ENCODE assay signal across 10 cellular contexts in the genomic region with DNA sequence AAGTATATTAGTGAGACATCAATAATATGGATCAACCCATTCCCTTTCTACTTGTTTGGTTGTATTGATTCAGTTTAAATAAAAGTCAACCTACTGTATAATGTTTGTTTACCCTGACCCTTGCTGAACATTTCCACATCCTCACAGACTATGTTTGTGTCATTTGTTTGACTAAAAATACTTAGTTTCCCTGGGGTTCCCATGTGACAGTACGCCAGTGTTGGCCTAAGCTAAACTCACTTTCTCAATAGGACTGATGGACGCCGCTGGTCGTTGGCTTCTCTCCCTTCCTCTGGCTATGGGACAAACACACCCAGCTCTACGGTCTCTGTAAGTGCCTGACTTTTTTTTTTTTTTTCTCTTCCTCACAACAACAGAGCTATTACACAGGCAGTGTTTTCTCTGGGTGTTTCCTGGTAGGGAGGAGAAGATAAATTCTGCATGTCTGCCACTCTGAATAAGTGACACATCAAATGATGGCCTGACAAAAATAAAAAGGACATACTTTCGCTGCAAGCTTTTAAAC.
DNase-seq lines count a peak whose midpoint lies in the region; ATAC-seq and TF ChIP-seq lines count a peak whose summit lies in the region.
"Had no signal": no experiment of that assay in that cellular context is flagged by ENCODE, and none has a peak within 500 bp of the region (broad histone marks: within the 10 kb centered on the region; RNA-seq: fewer than 3 reads in every experiment).

No MANE protein-coding gene starts in this region.

- peaks cover 22% of the 10 kb centered on the region for H3K36me3 Mint-ChIP-seq in activated CD4-positive, alpha-beta T cell treated with anti-CD3 and anti-CD28 coated beads for 36 hours (ENCODE audit: low read depth)

- CTCF ChIA-PET in activated CD4-positive, alpha-beta T cell treated with anti-CD3 and anti-CD28 coated beads for 36 hours (lab: Charles Lee) = interaction anchor here (1.8 kb wide), 1 partner anchor 45 kb away, joined by 4 read pairs; no protein-coding TSS in a partner anchor

- peaks cover 3% of the 10 kb centered on the region for H3K79me2 ChIP-seq in parathyroid adenoma

- intact Hi-C loops in heart left ventricle (cut with DNase I) = loop anchor here in 8 of 10 donors (2.0 to 10.0 kb wide), 5 partner anchors 78 to 93 kb away; no protein-coding TSS in a partner anchor
- intact Hi-C loops in activated CD4-positive, alpha-beta T cell treated with anti-CD3 and anti-CD28 coated beads for 36 hours (cut with DNase I, micrococcal nuclease) = no loop called here

- H3K4me3 Mint-ChIP-seq in activated CD4-positive, alpha-beta T cell treated with anti-CD3 and anti-CD28 coated beads for 36 hours = no peak overlapping the region

- ATAC-seq in heart left ventricle = peak; percentile 93 to 98 (median 96)
- no peak for ATAC-seq in activated CD4-positive, alpha-beta T cell treated with anti-CD3 and anti-CD28 coated beads for 36 hours

- peaks cover 19% of the 10 kb centered on the region for H3K4me1 Mint-ChIP-seq in activated CD4-positive, alpha-beta T cell treated with anti-CD3 and anti-CD28 coated beads for 36 hours

- WGBS in heart left ventricle, 4 donors = 0 to 12% (median 2%) methylated on average over 6 of the region's 6 CpGs

- peak overlapping the region; percentile 63 to 83 (median 76) for H3K27ac ChIP-seq in heart left ventricle
- peak overlapping the region; percentile 12 for H3K27ac ChIP-seq in parathyroid adenoma
- H3K27ac ChIP-seq: C4-2B had no signal

- no peak overlapping the region for H2AFZ ChIP-seq in parathyroid adenoma

- H3K4me1 ChIP-seq in heart left ventricle (peaks cover 2 to 63% (median 47%) of the 10 kb centered on the region in 12 donors), parathyroid adenoma (peaks cover 6% of the 10 kb centered on the region)

- no peak overlapping the region for H3K27ac Mint-ChIP-seq in activated CD4-positive, alpha-beta T cell treated with anti-CD3 and anti-CD28 coated beads for 36 hours

- H3K36me3 ChIP-seq in heart left ventricle (peaks cover 0 to 18% (median 9%) of the 10 kb centered on the region in 9 donors), parathyroid adenoma (ENCODE audit: control insufficient read depth, insufficient read depth, low read length) (no peaks in the 10 kb centered on the region)

- H3K9me3 Mint-ChIP-seq in activated CD4-positive, alpha-beta T cell treated with anti-CD3 and anti-CD28 coated beads for 36 hours (ENCODE audit: low read depth) = no peaks in the 10 kb centered on the region

- H3K9ac ChIP-seq in parathyroid adenoma = no peak overlapping the region

- TF ChIP-seq CTCF in heart left ventricle (IDR thresholded peaks at IDR 0.05) (no peak), parathyroid adenoma (IDR thresholded peaks at IDR 0.05) (no peak)

- no peak for TF ChIP-seq POLR2A in heart left ventricle (IDR thresholded peaks at IDR 0.05)

- H3K4me3 ChIP-seq in heart left ventricle = peak overlapping the region in 8 of 12 donors; percentile 16 to 43 (median 28)
- H3K4me3 ChIP-seq in parathyroid adenoma (ENCODE audit: low read depth, low read length) = no peak overlapping the region

- no peaks in the 10 kb centered on the region for H3K27me3 Mint-ChIP-seq in activated CD4-positive, alpha-beta T cell treated with anti-CD3 and anti-CD28 coated beads for 36 hours

- H3K9me3 ChIP-seq in heart left ventricle (no peaks in the 10 kb centered on the region), parathyroid adenoma (ENCODE audit: control insufficient read depth, low read length) (no peaks in the 10 kb centered on the region)

- H3K4me2 ChIP-seq in parathyroid adenoma (ENCODE audit: low read length) = no peak overlapping the region

- POLR2A ChIA-PET in activated CD4-positive, alpha-beta T cell treated with anti-CD3 and anti-CD28 coated beads for 36 hours (lab: Charles Lee) = no interaction called here

- peak; percentile 79 for DNase-seq in Ammon's horn (ENCODE audit: low spot score)
- peak; percentile 7 for DNase-seq in amniotic epithelial cell (ENCODE audit: low read depth)
- peak; percentile 73 to 84 (median 84) for DNase-seq in heart left ventricle
- no peak for DNase-seq in activated CD4-positive, alpha-beta T cell treated with anti-CD3 and anti-CD28 coated beads for 36 hours
- DNase-seq in NCI-H510A (lab: John Stamatoyannopoulos, UW) = no peak
- no peak for DNase-seq in activated CD4-positive, alpha-beta T cell treated with anti-CD3 and anti-CD28 coated beads, Interleukin-2, amount 50 U/mL, for 48 hours
- DNase-seq in NOMO-1 (lab: John Stamatoyannopoulos, UW; ENCODE audit: unreplicated experiment in 2 of 2) = no peak
- DNase-seq: activated CD4-positive, alpha-beta T cell treated with anti-CD3 and anti-CD28 coated beads for 1 hour had no signal

- H3K27me3 ChIP-seq in heart left ventricle (no peaks in the 10 kb centered on the region), parathyroid adenoma (ENCODE audit: control insufficient read depth, insufficient read depth, low read length) (no peaks in the 10 kb centered on the region)

Comparison
In these comparisons a context has a peak if more than half of its experiments do, and no peak if none do; other contexts are left out.
1. DNase-seq: peak in Ammon's horn (single experiment), amniotic epithelial cell (single experiment) and heart left ventricle (5 of 5); none in activated CD4-positive, alpha-beta T cell treated with anti-CD3 and anti-CD28 coated beads for 36 hours (single experiment), NCI-H510A (single experiment), activated CD4-positive, alpha-beta T cell treated with anti-CD3 and anti-CD28 coated beads, Interleukin-2, amount 50 U/mL, for 48 hours (0 of 2) and NOMO-1 (0 of 2).
2. intact Hi-C loops: an anchor here in heart left ventricle (2.0 to 10.0 kb wide); none called in activated CD4-positive, alpha-beta T cell treated with anti-CD3 and anti-CD28 coated beads for 36 hours.